In genomic region chr10:12656518-12657142, GRCh38 we compare ENCODE assay signal across 8 cellular contexts.
DNase-seq lines count a peak whose midpoint lies in the region; ATAC-seq and TF ChIP-seq lines count a peak whose summit lies in the region.

No MANE protein-coding gene starts in this region.

- H3K4me3 ChIP-seq in ascending aorta (no peak overlapping the region), testis (no peak overlapping the region)

- peak; percentile 62 to 70 for DNase-seq in AML-193 (lab: John Stamatoyannopoulos, UW)
- peak; percentile 74 for DNase-seq in GM13976 (ENCODE audit: low spot score)
- peak; percentile 40 for DNase-seq in NCI-H345 (lab: John Stamatoyannopoulos, UW)
- no peak for DNase-seq in ascending aorta (ENCODE audit: low spot score in 2 of 2)
- peak; percentile 63 for DNase-seq in iPS-NIHi7 (ENCODE audit: extremely low spot score)
- DNase-seq in testis = no peak
- DNase-seq in activated T-cell treated with anti-CD3 and anti-CD28 coated beads, Interleukin-2, amount 50 U/mL, for 48 hours = no peak

- H3K9me3 ChIP-seq in ascending aorta (no peaks in the 10 kb centered on the region), testis (no peaks in the 10 kb centered on the region)

- no peak for ATAC-seq in GM19397 (IDR thresholded peaks at IDR 0.05; ENCODE audit: unreplicated experiment)

- H3K27ac ChIP-seq in ascending aorta (no peak overlapping the region), testis (no peak overlapping the region)

- H3K4me1 ChIP-seq in ascending aorta = no peaks in the 10 kb centered on the region
- peaks cover 5% of the 10 kb centered on the region for H3K4me1 ChIP-seq in testis

- in situ Hi-C loops in GM13976 (cut with MboI; ENCODE audit: low sequenced_read_pairs, unreplicated experiment) = no loop called here

- TF ChIP-seq CTCF in GM13976 (IDR thresholded peaks at IDR 0.05; ENCODE audit: borderline replicate concordance, control extremely low read depth, extremely low read depth, insufficient read depth, missing control alignments) (peak; percentile 52), ascending aorta (IDR thresholded peaks at IDR 0.05) (peak; percentile 37 to 66 (median 63)), testis (IDR thresholded peaks at IDR 0.05) (peak; percentile 43 to 55 (median 44))

- no peaks in the 10 kb centered on the region for H3K27me3 ChIP-seq in ascending aorta
- H3K27me3 ChIP-seq in testis = no peaks in the 10 kb centered on the region

- intact Hi-C loops in ascending aorta (cut with DNase I) = loop anchor here (5.0 kb wide), 1 partner anchor 444 kb away; no protein-coding TSS in a partner anchor
- intact Hi-C loops in testis (cut with DNase I; ENCODE audit: low total_unique reads) = no loop called here

- TF ChIP-seq POLR2A in testis (IDR thresholded peaks at IDR 0.05) = no peak

- no peaks in the 10 kb centered on the region for H3K36me3 ChIP-seq in ascending aorta
- no peaks in the 10 kb centered on the region for H3K36me3 ChIP-seq in testis (ENCODE audit: low read depth, missing control alignments)

- WGBS in testis, 2 donors = 88 to 90% methylated on average over 4 of the region's 4 CpGs

Comparison
In these comparisons a context has a peak if more than half of its experiments do, and no peak if none do; other contexts are left out.
1. DNase-seq: peak in AML-193 (2 of 2), GM13976 (single experiment), NCI-H345 (single experiment) and iPS-NIHi7 (single experiment); none in ascending aorta (0 of 2), testis (single experiment) and activated T-cell treated with anti-CD3 and anti-CD28 coated beads, Interleukin-2, amount 50 U/mL, for 48 hours (0 of 2).
2. Peak in every context shown above with its lines, with median percentiles within 50 percentile points of each other: CTCF ChIP-seq.